In the genomic region with DNA sequence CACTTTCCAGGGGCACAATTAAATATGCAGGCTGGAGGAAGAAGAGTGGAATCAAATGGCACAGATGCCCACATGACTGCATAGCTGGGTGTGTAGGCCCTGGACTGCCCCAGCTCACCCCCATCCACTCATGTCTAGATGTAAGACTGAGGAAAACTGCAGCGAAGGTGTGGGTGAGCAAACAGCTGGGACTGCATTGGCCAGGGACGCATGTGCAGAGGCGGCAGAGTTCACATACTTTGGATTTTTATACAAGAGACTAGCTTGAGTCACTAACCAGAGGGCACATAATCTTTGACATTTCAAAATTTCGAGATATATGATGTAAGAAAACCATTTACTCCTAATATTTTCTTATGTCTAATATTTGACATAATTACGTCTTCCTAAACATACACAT, we compare ENCODE assay signal across 10 cellular contexts.
A peak's percentile ranks its signal among the peaks of the same experiment; 100 is the strongest.
DNase-seq lines count a peak whose midpoint lies in the region; ATAC-seq, FAIRE-seq and TF ChIP-seq lines count a peak whose summit lies in the region.
"Had no signal": no experiment of that assay in that cellular context is flagged by ENCODE, and none has a peak within 500 bp of the region (broad histone marks: within the 10 kb centered on the region; RNA-seq: fewer than 3 reads in every experiment).

No MANE protein-coding gene starts in this region.

- peak; percentile 81 for FAIRE-seq in RCC 7860 (lab: Jason Lieb, UNC)

- peak overlapping the region; percentile 68 for H3K4me2 ChIP-seq in fibroblast of lung (ENCODE audit: extremely low read depth, insufficient read depth, low read length)

- ATAC-seq in HG02852 (IDR thresholded peaks at IDR 0.05; ENCODE audit: unreplicated experiment) (no peak), HG03354 (IDR thresholded peaks at IDR 0.05; ENCODE audit: poor library complexity, severe bottlenecking, unreplicated experiment) (no peak)

- H3K9ac ChIP-seq in fibroblast of lung (ENCODE audit: insufficient read depth, low read length) = no peak overlapping the region

- H3K4me1 ChIP-seq in fibroblast of lung (ENCODE audit: control insufficient read depth, extremely low read depth, insufficient read depth, low read length) = peaks cover 18% of the 10 kb centered on the region
- peaks cover 15% of the 10 kb centered on the region in 2 experiments for H3K4me1 ChIP-seq in neutrophil (ENCODE audit: control insufficient read depth in 1 of 2, insufficient read depth in 1 of 2, low read depth in 1 of 2, low read length in 1 of 2)

- peak overlapping the region; percentile 5 for H3K27ac ChIP-seq in fibroblast of lung (ENCODE audit: insufficient read depth, low read length)
- H3K27ac ChIP-seq in neutrophil = peak overlapping the region; percentile 57

- H3K27me3 ChIP-seq in fibroblast of lung (ENCODE audit: control insufficient read depth, insufficient read depth, low read length) (no peaks in the 10 kb centered on the region), neutrophil (no peaks in the 10 kb centered on the region)

- peaks cover 4% of the 10 kb centered on the region for H3K79me2 ChIP-seq in fibroblast of lung (ENCODE audit: control insufficient read depth, insufficient read depth, low read length)

- H3K4me3 ChIP-seq in fibroblast of lung (replicated peaks in 1 of 4; ENCODE audit: control extremely low read depth in 1 of 4, insufficient read depth in 1 of 4, low read depth in 3 of 4, low read length in 4 of 4) (no peak overlapping the region), neutrophil (ENCODE audit: low read depth in 1 of 2, low read length in 1 of 2) (no peak overlapping the region)

- no peaks in the 10 kb centered on the region for H3K36me3 ChIP-seq in fibroblast of lung (ENCODE audit: control insufficient read depth, insufficient read depth, low read length)
- H3K36me3 ChIP-seq in neutrophil = no peaks in the 10 kb centered on the region

- no peak overlapping the region for H2AFZ ChIP-seq in fibroblast of lung (ENCODE audit: low read length)

- H3K9me3 ChIP-seq in fibroblast of lung (ENCODE audit: control insufficient read depth, insufficient read depth, low read depth, low read length) = no peaks in the 10 kb centered on the region
- H3K9me3 ChIP-seq in neutrophil = no peaks in the 10 kb centered on the region

- no peak for TF ChIP-seq CTCF in fibroblast of lung (conservative IDR thresholded peaks at IDR 0.05 in 1 of 2, IDR thresholded peaks at IDR 0.05 in 1 of 2; ENCODE audit: low read depth in 1 of 2, low read length in 2 of 2)
- no peak for TF ChIP-seq CTCF in neutrophil (IDR thresholded peaks at IDR 0.05)
- no peak for TF ChIP-seq CTCF in GM20000 (IDR thresholded peaks at IDR 0.05; ENCODE audit: extremely low read depth, missing control alignments)

- DNase-seq in Daoy (ENCODE audit: low read depth) (peak; percentile 76), RCC 7860 (ENCODE audit: low spot score) (peak; percentile 80), fibroblast of lung (ENCODE audit: low read depth in 2 of 2) (peak; percentile 82 to 94), iPS-NIHi7 (ENCODE audit: extremely low spot score) (no peak), GM20000 (ENCODE audit: low spot score) (no peak)
- DNase-seq: activated CD4-positive, CD25-positive, alpha-beta regulatory T cell; NCI-H1930 had no signal

- no peaks in the 10 kb centered on the region for H4K20me1 ChIP-seq in fibroblast of lung (ENCODE audit: control insufficient read depth, extremely low read depth, insufficient read depth, low read length)

Comparison
In these comparisons a context has a peak if more than half of its experiments do, and no peak if none do; other contexts are left out.
1. DNase-seq: peak in Daoy (single experiment), RCC 7860 (single experiment) and fibroblast of lung (2 of 2); none in iPS-NIHi7 (single experiment) and GM20000 (single experiment).